In genomic region chr2:85695691-85696668, GRCh38 we compare ENCODE assay signal across 21 cellular contexts. TPM values are rescaled to one million over a fixed set of nuclear protein-coding genes. Genes with fewer than 3 reads are reported as not detected.
DNase-seq lines count a peak whose midpoint lies in the region; ATAC-seq and TF ChIP-seq lines count a peak whose summit lies in the region.
"Had no signal": no experiment of that assay in that cellular context is flagged by ENCODE, and none has a peak within 500 bp of the region (broad histone marks: within the 10 kb centered on the region; RNA-seq: fewer than 3 reads in every experiment).

No MANE protein-coding gene starts in this region.

- no peaks in the 10 kb centered on the region for H3K27me3 ChIP-seq in right atrium auricular region
- H3K27me3 ChIP-seq: hepatocyte, left lung, testis had no signal

- no peaks in the 10 kb centered on the region for H3K9me3 Mint-ChIP-seq in activated CD4-positive, alpha-beta memory T cell treated with anti-CD3 and anti-CD28 coated beads, Interleukin-2, amount 10 ng/mL, durations not matched to agents 7 days and 5 days
- H3K9me3 Mint-ChIP-seq: activated naive CD4-positive, alpha-beta T cell treated with anti-CD3 and anti-CD28 coated beads, Interleukin-2, amount 10 ng/mL, durations not matched to agents 7 days and 5 days; H9 had no signal

- no peaks in the 10 kb centered on the region for H3K36me3 ChIP-seq in right atrium auricular region
- H3K36me3 ChIP-seq: left lung had no signal

- DNase-seq in right atrium auricular region (ENCODE audit: low spot score) = peak; percentile 54
- DNase-seq in Right ventricle myocardium inferior (ENCODE audit: missing footprints) = no peak
- DNase-seq in activated CD4-positive, alpha-beta memory T cell treated with anti-CD3 and anti-CD28 coated beads, Interleukin-2, amount 10 ng/mL, durations not matched to agents 7 days and 5 days = peak; percentile 18
- DNase-seq in mesenteric fat pad (ENCODE audit: low spot score) = peak; percentile 81
- DNase-seq: activated CD4-positive, alpha-beta T cell treated with anti-CD3 and anti-CD28 coated beads for 36 hours; activated naive CD4-positive, alpha-beta T cell treated with anti-CD3 and anti-CD28 coated beads, Interleukin-2, amount 10 ng/mL, durations not matched to agents 7 days and 5 days; DMS79; H9; left lung; midbrain; MM.1S; NCI-H187; testis had no signal

- no peaks in the 10 kb centered on the region for H3K27me3 Mint-ChIP-seq in activated CD4-positive, alpha-beta memory T cell treated with anti-CD3 and anti-CD28 coated beads, Interleukin-2, amount 10 ng/mL, durations not matched to agents 7 days and 5 days
- H3K27me3 Mint-ChIP-seq: activated CD4-positive, alpha-beta T cell treated with anti-CD3 and anti-CD28 coated beads for 36 hours had no signal

- CTCF ChIA-PET in activated CD4-positive, alpha-beta memory T cell treated with anti-CD3 and anti-CD28 coated beads, Interleukin-2, amount 10 ng/mL, durations not matched to agents 7 days and 5 days (lab: Charles Lee) = interaction anchor here (0.6 to 3.6 kb wide), 5 partner anchors 11 to 33 kb away, joined by 3 to 21 read pairs (median 6); no protein-coding TSS in a partner anchor

- peaks cover 44% of the 10 kb centered on the region for H3K4me1 Mint-ChIP-seq in activated CD4-positive, alpha-beta memory T cell treated with anti-CD3 and anti-CD28 coated beads, Interleukin-2, amount 10 ng/mL, durations not matched to agents 7 days and 5 days
- H3K4me1 Mint-ChIP-seq: activated CD4-positive, alpha-beta T cell treated with anti-CD3 and anti-CD28 coated beads for 36 hours had no signal

- no peak for ATAC-seq in Right ventricle myocardium inferior
- no peak for ATAC-seq in GM18502 (IDR thresholded peaks at IDR 0.05; ENCODE audit: poor library complexity, unreplicated experiment)
- ATAC-seq in HG03432 (IDR thresholded peaks at IDR 0.05; ENCODE audit: unreplicated experiment) = no peak
- no peak for ATAC-seq in GM18867 (IDR thresholded peaks at IDR 0.05; ENCODE audit: unreplicated experiment)
- ATAC-seq: activated CD4-positive, alpha-beta T cell treated with anti-CD3 and anti-CD28 coated beads for 36 hours; left lung had no signal

- TF ChIP-seq CTCF in right atrium auricular region (IDR thresholded peaks at IDR 0.05) = no peak

- no peaks in the 10 kb centered on the region for H3K9me3 ChIP-seq in right atrium auricular region
- H3K9me3 ChIP-seq: left lung, testis had no signal

- no peak overlapping the region for H3K4me3 ChIP-seq in right atrium auricular region
- H3K4me3 ChIP-seq: hepatocyte, left lung, testis had no signal

- H3K4me1 ChIP-seq in right atrium auricular region = no peaks in the 10 kb centered on the region
- H3K4me1 ChIP-seq: testis had no signal

- H3K27ac Mint-ChIP-seq in activated CD4-positive, alpha-beta memory T cell treated with anti-CD3 and anti-CD28 coated beads, Interleukin-2, amount 10 ng/mL, durations not matched to agents 7 days and 5 days = peak overlapping the region; percentile 38
- H3K27ac Mint-ChIP-seq: activated CD4-positive, alpha-beta T cell treated with anti-CD3 and anti-CD28 coated beads for 36 hours; activated naive CD4-positive, alpha-beta T cell treated with anti-CD3 and anti-CD28 coated beads, Interleukin-2, amount 10 ng/mL, durations not matched to agents 7 days and 5 days had no signal

- no peak overlapping the region for H3K27ac ChIP-seq in right atrium auricular region
- H3K27ac ChIP-seq: hepatocyte, left lung, testis had no signal

- intact Hi-C loops in Right ventricle myocardium inferior (cut with DNase I) = no loop called here

- POLR2A ChIA-PET in activated CD4-positive, alpha-beta memory T cell treated with anti-CD3 and anti-CD28 coated beads, Interleukin-2, amount 10 ng/mL, durations not matched to agents 7 days and 5 days (lab: Charles Lee) = interaction anchor here (0.7 to 3.0 kb wide), 5 partner anchors 12 to 128 kb away, joined by 3 to 9 read pairs (median 4); no protein-coding TSS in a partner anchor

- peaks cover 3% of the 10 kb centered on the region for H3K36me3 Mint-ChIP-seq in activated CD4-positive, alpha-beta memory T cell treated with anti-CD3 and anti-CD28 coated beads, Interleukin-2, amount 10 ng/mL, durations not matched to agents 7 days and 5 days (ENCODE audit: low read depth)
- H3K36me3 Mint-ChIP-seq: activated naive CD4-positive, alpha-beta T cell treated with anti-CD3 and anti-CD28 coated beads, Interleukin-2, amount 10 ng/mL, durations not matched to agents 7 days and 5 days had no signal

- peak overlapping the region; percentile 31 for H3K4me3 Mint-ChIP-seq in activated CD4-positive, alpha-beta memory T cell treated with anti-CD3 and anti-CD28 coated beads, Interleukin-2, amount 10 ng/mL, durations not matched to agents 7 days and 5 days
- H3K4me3 Mint-ChIP-seq: activated CD4-positive, alpha-beta T cell treated with anti-CD3 and anti-CD28 coated beads for 36 hours; activated naive CD4-positive, alpha-beta T cell treated with anti-CD3 and anti-CD28 coated beads, Interleukin-2, amount 10 ng/mL, durations not matched to agents 7 days and 5 days; H9 had no signal

RNA-seq across cellular contexts. Expression of gene GNLY, which starts 1.8 kb away (rescaled TPM):
- total RNA-seq in right atrium auricular region (1 to 10 TPM in 1 of 2 donors, not detected in 1; 1.4 TPM), Right ventricle myocardium inferior (3.4 TPM), mesenteric fat pad (3.7 TPM)
- 100 to 1,000 TPM; 569 to 599 TPM for total RNA-seq in activated CD4-positive, alpha-beta memory T cell treated with anti-CD3 and anti-CD28 coated beads, Interleukin-2, amount 10 ng/mL, durations not matched to agents 7 days and 5 days
- total RNA-seq: astrocyte, cerebellum, epithelial cell of proximal tubule, H9, hepatocyte, progenitor cell of endocrine pancreas had no signal

RNA-seq across cellular contexts. Expression of gene SFTPB, which starts 28.0 kb away (rescaled TPM):
- total RNA-seq in right atrium auricular region = under 1 TPM in 1 of 2 donors, not detected in 1; 0.15 TPM
- 0.19 TPM for total RNA-seq in Right ventricle myocardium inferior
- total RNA-seq in activated CD4-positive, alpha-beta memory T cell treated with anti-CD3 and anti-CD28 coated beads, Interleukin-2, amount 10 ng/mL, durations not matched to agents 7 days and 5 days = not detected
- not detected for total RNA-seq in mesenteric fat pad
- total RNA-seq: activated CD4-positive, alpha-beta T cell treated with anti-CD3 and anti-CD28 coated beads for 36 hours; astrocyte; epithelial cell of proximal tubule; H9; progenitor cell of endocrine pancreas had no signal

RNA-seq across cellular contexts. Expression of gene ATOH8, which starts 57.8 kb away (rescaled TPM):
- 100 to 1,000 TPM in 1 of 2 donors, 10 to 100 TPM in 1; 35.1 to 116 TPM for total RNA-seq in right atrium auricular region
- 29.1 TPM for total RNA-seq in Right ventricle myocardium inferior
- total RNA-seq in activated CD4-positive, alpha-beta memory T cell treated with anti-CD3 and anti-CD28 coated beads, Interleukin-2, amount 10 ng/mL, durations not matched to agents 7 days and 5 days = under 1 TPM; 0.55 to 0.78 TPM
- 69.4 TPM for total RNA-seq in mesenteric fat pad
- total RNA-seq: activated CD4-positive, alpha-beta T cell treated with anti-CD3 and anti-CD28 coated beads for 36 hours had no signal

Comparison
In these comparisons a context has a peak if more than half of its experiments do, and no peak if none do; other contexts are left out.
1. RNA of gene GNLY, which starts 1.8 kb away (total RNA-seq): 569 to 599 TPM in activated CD4-positive, alpha-beta memory T cell treated with anti-CD3 and anti-CD28 coated beads, Interleukin-2, amount 10 ng/mL, durations not matched to agents 7 days and 5 days; 3.7 TPM in mesenteric fat pad (single experiment), 3.4 TPM in Right ventricle myocardium inferior (single experiment) and 1.4 TPM in right atrium auricular region; every median in the first group is over 100 times any median in the second.
2. RNA of gene ATOH8, which starts 57.8 kb away (total RNA-seq): 35.1 to 116 TPM in right atrium auricular region, 69.4 TPM in mesenteric fat pad (single experiment) and 29.1 TPM in Right ventricle myocardium inferior (single experiment); 0.55 to 0.78 TPM in activated CD4-positive, alpha-beta memory T cell treated with anti-CD3 and anti-CD28 coated beads, Interleukin-2, amount 10 ng/mL, durations not matched to agents 7 days and 5 days; every median in the first group is over 10 times any median in the second.